ENCODE assay signal across 28 cellular contexts in the genomic region with DNA sequence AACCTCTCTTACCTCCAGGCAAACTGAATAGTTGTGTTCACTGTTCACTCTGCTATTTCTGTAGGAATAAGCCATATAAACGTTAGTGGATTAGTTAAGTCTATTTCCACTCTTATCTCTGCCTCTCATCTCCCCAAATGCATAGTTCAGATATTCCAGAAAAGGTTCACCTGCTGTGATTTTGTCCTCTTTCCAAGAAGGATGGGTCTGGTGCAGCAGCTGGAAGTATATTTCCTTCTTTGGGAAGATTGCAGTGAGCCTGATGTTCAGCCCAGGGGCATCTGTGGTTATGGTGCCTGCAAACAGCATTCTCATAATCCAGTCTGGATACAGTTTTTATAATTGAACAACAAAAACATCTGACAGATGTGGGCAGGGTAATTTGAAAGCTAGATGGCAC.
"Had no signal": no experiment of that assay in that cellular context is flagged by ENCODE, and none has a peak within 500 bp of the region (broad histone marks: within the 10 kb centered on the region; RNA-seq: fewer than 3 reads in every experiment).

No MANE protein-coding gene starts in this region.

- DNase-seq: activated CD4-positive, alpha-beta T cell treated with anti-CD3 and anti-CD28 coated beads, Interleukin-2, amount 10 ng/mL, durations not matched to agents 24 days and 14 days; activated CD4-positive, alpha-beta T cell treated with anti-CD3 and anti-CD28 coated beads, Interleukin-2, amount 50 U/mL, for 4 hours; activated CD8-positive, alpha-beta T cell treated with anti-CD3 and anti-CD28 coated beads for 36 hours; activated effector memory CD4-positive, alpha-beta T cell treated with anti-CD3 and anti-CD28 coated beads, Interleukin-2, amount 50 U/mL, for 16 hours; activated naive CD4-positive, alpha-beta T cell; activated naive CD4-positive, alpha-beta T cell treated with anti-CD3 and anti-CD28 coated beads, Interleukin-2, amount 50 U/mL, for 16 hours; activated naive CD8-positive, alpha-beta T cell treated with anti-CD3 and anti-CD28 coated beads for 36 hours; activated T-cell treated with anti-CD3 and anti-CD28 coated beads, Interleukin-2, amount 50 U/mL, for 1 hour; activated T-cell treated with anti-CD3 and anti-CD28 coated beads, Interleukin-2, amount 50 U/mL, for 72 hours; amniotic stem cell; aorta; colonic mucosa; Karpas-422; NCI-H1105; NCI-H1417 treated with DMSO at 0.1 percent for 48 hours; NCI-H187; NCI-H2029 treated with DMSO at 0.1 percent for 48 hours; NCI-H2107; NCI-H226; NCI-H446 treated with DMSO at 0.1 percent for 48 hours; NCI-H524; PC-9; SIG-M5; T1000 had no signal

- H3K9me3 ChIP-seq: colonic mucosa had no signal

- ATAC-seq: activated CD8-positive, alpha-beta T cell treated with anti-CD3 and anti-CD28 coated beads for 36 hours; activated T-cell treated with anti-CD3 and anti-CD28 coated beads, Interleukin-2, amount 50 U/mL, for 72 hours; activated T-helper 17 cell treated with anti-CD3 and anti-CD28 coated beads, Interleukin-2, amount 50 U/mL, for 72 hours; Right ventricle myocardium inferior had no signal

- H3K27ac ChIP-seq: cardiac muscle cell, colonic mucosa, PC-9, RWPE1 had no signal

- H2AFZ ChIP-seq: PC-9 had no signal

- H3K36me3 ChIP-seq: cardiac muscle cell, colonic mucosa had no signal

- H3K4me2 ChIP-seq: PC-9 had no signal

- H3K4me1 ChIP-seq: colonic mucosa had no signal

- H3K27me3 ChIP-seq: cardiac muscle cell, colonic mucosa had no signal

- H3K4me3 ChIP-seq: cardiac muscle cell, colonic mucosa, PC-9 had no signal
